In the genomic region with DNA sequence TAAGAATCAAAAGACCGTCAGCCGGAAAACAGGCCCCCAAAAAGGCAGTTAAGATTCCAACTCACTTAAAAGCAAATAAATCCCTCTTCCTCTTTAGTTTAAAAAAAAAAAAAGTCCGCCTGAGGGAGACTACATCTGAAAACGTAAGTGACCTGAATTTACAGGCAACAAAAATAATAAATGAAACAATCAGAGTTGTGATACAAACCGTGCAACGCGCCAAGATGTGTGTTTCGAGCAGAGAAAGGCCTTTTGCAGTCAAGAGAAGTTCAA, we compare ENCODE assay signal across 8 cellular contexts. TPM values are rescaled to one million over a fixed set of nuclear protein-coding genes. Genes with fewer than 3 reads are reported as not detected.
DNase-seq lines count a peak whose midpoint lies in the region; ATAC-seq and TF ChIP-seq lines count a peak whose summit lies in the region.

No MANE protein-coding gene starts in this region.

- H3K4me3 Mint-ChIP-seq in GM23338 = peak overlapping the region; percentile 96
- H3K4me3 Mint-ChIP-seq in T-helper 2 cell treated with Interferon-gamma antibody and Interleukin-4, amounts not matched to agents 5 μg/mL and 100 μg/mL, for 36 hours = peak overlapping the region; percentile 86

- H3F3A ChIP-seq in GM23338 (replicated peaks; ENCODE audit: low read depth) = 0 out of 2 replicates have a peak, but pooled peaks cover 10% of the 10 kb centered on the region

- TF ChIP-seq CTCF in GM23338 (conservative IDR thresholded peaks at IDR 0.05; ENCODE audit: low read depth in 2 of 2) (0 out of 4 replicates have a peak, but pooled peaks of 1 of the 2 experiments have one; percentile 1), gastroesophageal sphincter (IDR thresholded peaks at IDR 0.05) (no peak)

- H3K9me3 ChIP-seq in gastroesophageal sphincter (no peaks in the 10 kb centered on the region), skeletal muscle tissue (ENCODE audit: control insufficient read depth in 3 of 3, low read length in 3 of 3) (no peaks in the 10 kb centered on the region)

- H3K4me3 ChIP-seq in GM23338 = peak overlapping the region; percentile 54
- peak overlapping the region; percentile 83 to 95 for H3K4me3 ChIP-seq in gastroesophageal sphincter
- H3K4me3 ChIP-seq in skeletal muscle tissue (ENCODE audit: low read length in 3 of 3) = peak overlapping the region; percentile 88 to 99 (median 95)

- TF ChIP-seq EP300 in gastroesophageal sphincter (IDR thresholded peaks at IDR 0.05) = no peak

- H3K79me2 ChIP-seq in GM23338 (replicated peaks; ENCODE audit: insufficient read depth) = peaks cover 85% of the 10 kb centered on the region

- H3K36me3 Mint-ChIP-seq in GM23338 (ENCODE audit: low read depth) = peaks cover 32% of the 10 kb centered on the region
- peaks cover 26% of the 10 kb centered on the region for H3K36me3 Mint-ChIP-seq in T-helper 2 cell treated with Interferon-gamma antibody and Interleukin-4, amounts not matched to agents 5 μg/mL and 100 μg/mL, for 36 hours (ENCODE audit: low read depth)

- peaks cover 44% of the 10 kb centered on the region for H3K4me1 Mint-ChIP-seq in GM23338
- H3K4me1 Mint-ChIP-seq in T-helper 2 cell treated with Interferon-gamma antibody and Interleukin-4, amounts not matched to agents 5 μg/mL and 100 μg/mL, for 36 hours (ENCODE audit: low read depth) = peaks cover 62% of the 10 kb centered on the region

- ATAC-seq in GM23338 = no peak
- no peak for ATAC-seq in gastroesophageal sphincter
- ATAC-seq in HG03175 (IDR thresholded peaks at IDR 0.05; ENCODE audit: unreplicated experiment) = no peak
- no peak for ATAC-seq in GM19328 (IDR thresholded peaks at IDR 0.05; ENCODE audit: unreplicated experiment)

- peak overlapping the region; percentile 95 to 98 (median 95) for H3K9ac ChIP-seq in skeletal muscle tissue (ENCODE audit: low read depth in 1 of 3, low read length in 3 of 3)

- H4K20me1 ChIP-seq in GM23338 (replicated peaks; ENCODE audit: insufficient read depth) = peaks cover 45% of the 10 kb centered on the region

- H3K27me3 ChIP-seq in GM23338 (ENCODE audit: insufficient read depth) (no peaks in the 10 kb centered on the region), gastroesophageal sphincter (no peaks in the 10 kb centered on the region), skeletal muscle tissue (ENCODE audit: control insufficient read depth in 3 of 3, insufficient read depth in 3 of 3, low read length in 3 of 3) (no peaks in the 10 kb centered on the region)

- no peaks in the 10 kb centered on the region for H3K9me2 ChIP-seq in GM23338 (ENCODE audit: insufficient read depth)

- H3K36me3 ChIP-seq in GM23338 (ENCODE audit: insufficient read depth) (no peaks in the 10 kb centered on the region), gastroesophageal sphincter (no peaks in the 10 kb centered on the region), skeletal muscle tissue (ENCODE audit: control insufficient read depth in 3 of 3, insufficient read depth in 3 of 3, low read length in 3 of 3) (peaks cover 0 to 2% (median 0%) of the 10 kb centered on the region in 3 donors)

- DNase-seq in GM23338 (ENCODE audit: low spot score) = no peak
- DNase-seq in T-helper 2 cell treated with Interferon-gamma antibody and Interleukin-4, amounts not matched to agents 5 μg/mL and 100 μg/mL, for 36 hours (ENCODE audit: low spot score) = no peak
- no peak for DNase-seq in AG20443 (ENCODE audit: low spot score)
- no peak for DNase-seq in hippocampal formation (lab: John Stamatoyannopoulos, UW)

- peak overlapping the region; percentile 99 for H3K27ac Mint-ChIP-seq in GM23338
- peak overlapping the region; percentile 99 for H3K27ac Mint-ChIP-seq in T-helper 2 cell treated with Interferon-gamma antibody and Interleukin-4, amounts not matched to agents 5 μg/mL and 100 μg/mL, for 36 hours

- no peak for TF ChIP-seq POLR2A in gastroesophageal sphincter (IDR thresholded peaks at IDR 0.05)

- H2AFZ ChIP-seq in GM23338 = no peak overlapping the region

- H3K4me1 ChIP-seq in GM23338 (ENCODE audit: insufficient read depth) (peaks cover 47% of the 10 kb centered on the region), gastroesophageal sphincter (peaks cover 0 to 69% (median 27%) of the 10 kb centered on the region in 3 donors), skeletal muscle tissue (ENCODE audit: control insufficient read depth in 3 of 3, insufficient read depth in 3 of 3, low read length in 3 of 3) (peaks cover 25 to 50% (median 43%) of the 10 kb centered on the region in 3 donors)

- peak overlapping the region; percentile 75 for H3K4me2 ChIP-seq in GM23338

- 0 to 1% methylated on average over 5 to 8 of the region's 8 CpGs for WGBS in gastroesophageal sphincter (ENCODE audit: low coverage in 1 of 2), 2 donors

- peaks cover 16% of the 10 kb centered on the region for H3K27me3 Mint-ChIP-seq in GM23338 (ENCODE audit: insufficient read depth, low read depth, poor library complexity)
- no peaks in the 10 kb centered on the region for H3K27me3 Mint-ChIP-seq in T-helper 2 cell treated with Interferon-gamma antibody and Interleukin-4, amounts not matched to agents 5 μg/mL and 100 μg/mL, for 36 hours (ENCODE audit: low read depth)

- H3K27ac ChIP-seq in GM23338 (ENCODE audit: low read depth) (peak overlapping the region; percentile 99), gastroesophageal sphincter (peak overlapping the region; percentile 97 to 100 (median 100)), skeletal muscle tissue (ENCODE audit: low read depth, low read length) (peak overlapping the region; percentile 96)

- H3K9me3 Mint-ChIP-seq in GM23338 = peaks cover 2% of the 10 kb centered on the region; the same call in 1 of the 3 replicates
- no peaks in the 10 kb centered on the region for H3K9me3 Mint-ChIP-seq in T-helper 2 cell treated with Interferon-gamma antibody and Interleukin-4, amounts not matched to agents 5 μg/mL and 100 μg/mL, for 36 hours

TF ChIP-seq in GM23338, 12 proteins besides CTCF, POLR2A, EP300 and RAD21:
- TF ChIP-seq, protein P1, sequence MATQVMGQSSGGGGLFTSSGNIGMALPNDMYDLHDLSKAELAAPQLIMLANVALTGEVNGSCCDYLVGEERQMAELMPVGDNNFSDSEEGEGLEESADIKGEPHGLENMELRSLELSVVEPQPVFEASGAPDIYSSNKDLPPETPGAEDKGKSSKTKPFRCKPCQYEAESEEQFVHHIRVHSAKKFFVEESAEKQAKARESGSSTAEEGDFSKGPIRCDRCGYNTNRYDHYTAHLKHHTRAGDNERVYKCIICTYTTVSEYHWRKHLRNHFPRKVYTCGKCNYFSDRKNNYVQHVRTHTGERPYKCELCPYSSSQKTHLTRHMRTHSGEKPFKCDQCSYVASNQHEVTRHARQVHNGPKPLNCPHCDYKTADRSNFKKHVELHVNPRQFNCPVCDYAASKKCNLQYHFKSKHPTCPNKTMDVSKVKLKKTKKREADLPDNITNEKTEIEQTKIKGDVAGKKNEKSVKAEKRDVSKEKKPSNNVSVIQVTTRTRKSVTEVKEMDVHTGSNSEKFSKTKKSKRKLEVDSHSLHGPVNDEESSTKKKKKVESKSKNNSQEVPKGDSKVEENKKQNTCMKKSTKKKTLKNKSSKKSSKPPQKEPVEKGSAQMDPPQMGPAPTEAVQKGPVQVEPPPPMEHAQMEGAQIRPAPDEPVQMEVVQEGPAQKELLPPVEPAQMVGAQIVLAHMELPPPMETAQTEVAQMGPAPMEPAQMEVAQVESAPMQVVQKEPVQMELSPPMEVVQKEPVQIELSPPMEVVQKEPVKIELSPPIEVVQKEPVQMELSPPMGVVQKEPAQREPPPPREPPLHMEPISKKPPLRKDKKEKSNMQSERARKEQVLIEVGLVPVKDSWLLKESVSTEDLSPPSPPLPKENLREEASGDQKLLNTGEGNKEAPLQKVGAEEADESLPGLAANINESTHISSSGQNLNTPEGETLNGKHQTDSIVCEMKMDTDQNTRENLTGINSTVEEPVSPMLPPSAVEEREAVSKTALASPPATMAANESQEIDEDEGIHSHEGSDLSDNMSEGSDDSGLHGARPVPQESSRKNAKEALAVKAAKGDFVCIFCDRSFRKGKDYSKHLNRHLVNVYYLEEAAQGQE (IDR thresholded peaks at IDR 0.05; ENCODE audit: unreplicated experiment) = no peak
- TF ChIP-seq, protein P2, sequence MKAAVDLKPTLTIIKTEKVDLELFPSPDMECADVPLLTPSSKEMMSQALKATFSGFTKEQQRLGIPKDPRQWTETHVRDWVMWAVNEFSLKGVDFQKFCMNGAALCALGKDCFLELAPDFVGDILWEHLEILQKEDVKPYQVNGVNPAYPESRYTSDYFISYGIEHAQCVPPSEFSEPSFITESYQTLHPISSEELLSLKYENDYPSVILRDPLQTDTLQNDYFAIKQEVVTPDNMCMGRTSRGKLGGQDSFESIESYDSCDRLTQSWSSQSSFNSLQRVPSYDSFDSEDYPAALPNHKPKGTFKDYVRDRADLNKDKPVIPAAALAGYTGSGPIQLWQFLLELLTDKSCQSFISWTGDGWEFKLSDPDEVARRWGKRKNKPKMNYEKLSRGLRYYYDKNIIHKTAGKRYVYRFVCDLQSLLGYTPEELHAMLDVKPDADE (IDR thresholded peaks at IDR 0.05) = no peak

RNA-seq across cellular contexts. Expression of a gene that starts 1.1 kb away (rescaled TPM):
- 167 and 206 TPM in 2 replicates for total RNA-seq in GM23338 (2014; rRNA removed; shearing (Covaris generic))
- polyA plus RNA-seq in GM23338 (2016; fragmentation: Nextera tagmentation; extraction: Ambion mirVana) = 43.6 and 49.0 TPM in 2 replicates
- total RNA-seq in gastroesophageal sphincter (10 to 100 TPM; 57.7 to 91.2 (median 75.1) TPM), skeletal muscle tissue (94.5 TPM)
